In genomic region chr1:9657521-9658032, GRCh38 we compare ENCODE assay signal across 14 cellular contexts. TPM values are rescaled to one million over a fixed set of nuclear protein-coding genes. Genes with fewer than 3 reads are reported as not detected.
A peak's percentile ranks its signal among the peaks of the same experiment; 100 is the strongest.
DNase-seq lines count a peak whose midpoint lies in the region; ATAC-seq and TF ChIP-seq lines count a peak whose summit lies in the region.
"Had no signal": no experiment of that assay in that cellular context is flagged by ENCODE, and none has a peak within 500 bp of the region (broad histone marks: within the 10 kb centered on the region; RNA-seq: fewer than 3 reads in every experiment).

No MANE protein-coding gene starts in this region.

- CTCF ChIA-PET in activated CD4-positive, alpha-beta T cell treated with anti-CD3 and anti-CD28 coated beads, Interleukin-2, amount 10 ng/mL, durations not matched to agents 7 days and 5 days (lab: Charles Lee) = interaction anchor here (11.4 kb wide), 1 partner anchor 29 kb away, joined by 81 read pairs; no protein-coding TSS in a partner anchor

- intact Hi-C loops in spleen (cut with DNase I; ENCODE audit: low total_unique reads) = no loop called here
- intact Hi-C loops in dorsolateral prefrontal cortex (cut with DNase I) = no loop called here
- intact Hi-C loops in Right ventricle myocardium inferior (cut with DNase I) = no loop called here

- peaks cover 16 to 100% (median 77%) of the 10 kb centered on the region in 6 donors for H3K4me1 ChIP-seq in spleen
- H3K4me1 ChIP-seq: gastrocnemius medialis, parathyroid adenoma had no signal

- no peak for TF ChIP-seq POLR2A in NB4 (IDR thresholded peaks at IDR 0.05; ENCODE audit: extremely low read depth, insufficient read length)
- no peak for TF ChIP-seq POLR2A in spleen (IDR thresholded peaks at IDR 0.05)

- no peaks in the 10 kb centered on the region for H3K27me3 Mint-ChIP-seq in activated CD4-positive, alpha-beta T cell treated with anti-CD3 and anti-CD28 coated beads, Interleukin-2, amount 10 ng/mL, durations not matched to agents 7 days and 5 days

- POLR2A ChIA-PET in activated CD4-positive, alpha-beta T cell treated with anti-CD3 and anti-CD28 coated beads, Interleukin-2, amount 10 ng/mL, durations not matched to agents 7 days and 5 days (lab: Charles Lee) = no interaction called here

- H3K36me3 Mint-ChIP-seq in activated CD4-positive, alpha-beta T cell treated with anti-CD3 and anti-CD28 coated beads, Interleukin-2, amount 10 ng/mL, durations not matched to agents 7 days and 5 days (ENCODE audit: low read depth) = peaks cover 66% of the 10 kb centered on the region
- peaks cover 23 to 48% of the 10 kb centered on the region in 2 donors for H3K36me3 Mint-ChIP-seq in activated naive CD4-positive, alpha-beta T cell treated with anti-CD3 and anti-CD28 coated beads, Interleukin-2, amount 50 U/mL, for 72 hours

- TF ChIP-seq CTCF in NB4 (IDR thresholded peaks at IDR 0.05; ENCODE audit: low read depth, low read length) (no peak), spleen (IDR thresholded peaks at IDR 0.05 in 8 of 11, conservative IDR thresholded peaks at IDR 0.05 in 3 of 11) (no peak), dorsolateral prefrontal cortex (IDR thresholded peaks at IDR 0.05 in 54 of 56, conservative IDR thresholded peaks at IDR 0.05 in 2 of 56; ENCODE audit: low read depth in 1 of 56, partially characterized antibody in 56 of 56) (no peak)

- no peaks in the 10 kb centered on the region for H3K9me3 Mint-ChIP-seq in activated CD4-positive, alpha-beta T cell treated with anti-CD3 and anti-CD28 coated beads, Interleukin-2, amount 10 ng/mL, durations not matched to agents 7 days and 5 days
- no peaks in the 10 kb centered on the region for H3K9me3 Mint-ChIP-seq in activated naive CD4-positive, alpha-beta T cell treated with anti-CD3 and anti-CD28 coated beads, Interleukin-2, amount 50 U/mL, for 72 hours

- peak in 1 of 2 donors; percentile 3 for ATAC-seq in activated naive CD4-positive, alpha-beta T cell treated with anti-CD3 and anti-CD28 coated beads, Interleukin-2, amount 50 U/mL, for 72 hours
- no peak for ATAC-seq in Right ventricle myocardium inferior
- ATAC-seq: gastrocnemius medialis had no signal

- H3K27ac ChIP-seq in spleen = peak overlapping the region in 5 of 8 donors; percentile 6 to 100 (median 96)
- no peak overlapping the region for H3K27ac ChIP-seq in dorsolateral prefrontal cortex
- H3K27ac ChIP-seq: brain microvascular endothelial cell, gastrocnemius medialis, parathyroid adenoma had no signal

- H3K4me1 Mint-ChIP-seq in activated CD4-positive, alpha-beta T cell treated with anti-CD3 and anti-CD28 coated beads, Interleukin-2, amount 10 ng/mL, durations not matched to agents 7 days and 5 days = peaks cover 74% of the 10 kb centered on the region

- peak overlapping the region; percentile 79 for H3K27ac Mint-ChIP-seq in activated CD4-positive, alpha-beta T cell treated with anti-CD3 and anti-CD28 coated beads, Interleukin-2, amount 10 ng/mL, durations not matched to agents 7 days and 5 days
- peak overlapping the region; percentile 97 to 99 for H3K27ac Mint-ChIP-seq in activated naive CD4-positive, alpha-beta T cell treated with anti-CD3 and anti-CD28 coated beads, Interleukin-2, amount 50 U/mL, for 72 hours

- no peaks in the 10 kb centered on the region for H3K9me3 ChIP-seq in spleen
- H3K9me3 ChIP-seq: gastrocnemius medialis had no signal

- peaks cover 0 to 34% (median 2%) of the 10 kb centered on the region in 6 donors for H3K36me3 ChIP-seq in spleen
- H3K36me3 ChIP-seq: brain microvascular endothelial cell, gastrocnemius medialis had no signal

- H3K4me3 Mint-ChIP-seq in activated CD4-positive, alpha-beta T cell treated with anti-CD3 and anti-CD28 coated beads, Interleukin-2, amount 10 ng/mL, durations not matched to agents 7 days and 5 days = peak overlapping the region; percentile 32

- no peak for DNase-seq in activated CD4-positive, alpha-beta T cell treated with anti-CD3 and anti-CD28 coated beads, Interleukin-2, amount 10 ng/mL, durations not matched to agents 7 days and 5 days
- DNase-seq in activated CD4-positive, alpha-beta T cell treated with anti-CD3 and anti-CD28 coated beads for 1 hour = no peak
- DNase-seq in NB4 (ENCODE audit: low read depth) = peak; percentile 57
- no peak for DNase-seq in activated naive CD4-positive, alpha-beta T cell treated with anti-CD3 and anti-CD28 coated beads, Interleukin-2, amount 50 U/mL, for 72 hours (ENCODE audit: low spot score in 2 of 2)
- no peak for DNase-seq in spleen
- no peak for DNase-seq in dorsolateral prefrontal cortex
- no peak for DNase-seq in Right ventricle myocardium inferior (ENCODE audit: missing footprints)
- DNase-seq in NCI-H146 (lab: John Stamatoyannopoulos, UW) = no peak
- DNase-seq: brain microvascular endothelial cell, gastrocnemius medialis, NCI-H1105 treated with DMSO at 0.1 percent for 48 hours, NCI-H524, T-helper 9 cell had no signal

- H3K4me3 ChIP-seq in NB4 (ENCODE audit: low read depth, low read length) (no peak overlapping the region), spleen (no peak overlapping the region), dorsolateral prefrontal cortex (no peak overlapping the region)
- H3K4me3 ChIP-seq: gastrocnemius medialis had no signal

- 40 to 62% (median 54%) methylated on average over 2 of the region's 2 CpGs for WGBS in spleen, 5 donors

- H3K27me3 ChIP-seq in spleen (replicated peaks in 1 of 7) (peaks cover 0 to 5% (median 0%) of the 10 kb centered on the region in 7 donors), dorsolateral prefrontal cortex (peaks cover 0 to 7% (median 0%) of the 10 kb centered on the region in 45 donors)
- H3K27me3 ChIP-seq: brain microvascular endothelial cell had no signal

RNA-seq across cellular contexts. Expression of gene PIK3CD, which starts 6.0 kb away (rescaled TPM):
- total RNA-seq in activated CD4-positive, alpha-beta T cell treated with anti-CD3 and anti-CD28 coated beads, Interleukin-2, amount 10 ng/mL, durations not matched to agents 7 days and 5 days = 100 to 1,000 TPM; 222 to 242 TPM
- 100 to 1,000 TPM; 118 to 138 TPM for total RNA-seq in activated naive CD4-positive, alpha-beta T cell treated with anti-CD3 and anti-CD28 coated beads, Interleukin-2, amount 50 U/mL, for 72 hours
- 100 to 1,000 TPM in 5 of 7 donors, 10 to 100 TPM in 2; 89.4 to 186 (median 130) TPM for total RNA-seq in spleen
- polyA plus RNA-seq in spleen = 10 to 100 TPM; 26.8 to 52.1 (median 43.2) TPM
- 10 to 100 TPM in 117 of 120 experiments, 1 to 10 TPM in 3; 8.0 to 31.5 (median 16.2) TPM for total RNA-seq in dorsolateral prefrontal cortex
- total RNA-seq in Right ventricle myocardium inferior = 4.1 TPM

Comparison
In these comparisons a context has a peak if more than half of its experiments do, and no peak if none do; other contexts are left out.
1. H3K27ac ChIP-seq: peak in spleen (5 of 8); none in dorsolateral prefrontal cortex (0 of 59).